Comparison of ENCODE assay signal across 8 cellular contexts in genomic region chr19:41225238-41226052, GRCh38. TPM values are rescaled to one million over a fixed set of nuclear protein-coding genes. Genes with fewer than 3 reads are reported as not detected.
A peak's percentile ranks its signal among the peaks of the same experiment; 100 is the strongest.
DNase-seq lines count a peak whose midpoint lies in the region; FAIRE-seq and TF ChIP-seq lines count a peak whose summit lies in the region.

No MANE protein-coding gene starts in this region.

- H3K9me3 ChIP-seq in mucosa of stomach (ENCODE audit: control insufficient read depth, low read length): no peaks in the 10 kb centered on the region

- no peaks in the 10 kb centered on the region for H3K9me3 Mint-ChIP-seq in activated CD4-positive, alpha-beta T cell treated with anti-CD3 and anti-CD28 coated beads, Interleukin-2, amount 10 ng/mL, durations not matched to agents 24 days and 14 days
- H3K9me3 Mint-ChIP-seq in endothelial cell (ENCODE audit: unreplicated experiment): no peaks in the 10 kb centered on the region
- H3K9me3 Mint-ChIP-seq in stimulated activated naive CD8-positive, alpha-beta T cell treated with anti-CD3 and anti-CD28 coated beads, Interleukin-15, Interleukin-2, amounts not matched to agents 100 ng/mL and 50 ng/mL, for 24 hours: no peaks in the 10 kb centered on the region

- DNase-seq in HPDE6-E6E7 (ENCODE audit: extremely low spot score): peak; percentile 85
- DNase-seq in activated CD4-positive, alpha-beta T cell treated with anti-CD3 and anti-CD28 coated beads, Interleukin-2, amount 10 ng/mL, durations not matched to agents 24 days and 14 days: peak; percentile 69
- DNase-seq in endothelial cell (ENCODE audit: low spot score): no peak
- DNase-seq in D721Med (ENCODE audit: insufficient read length, low spot score): no peak
- DNase-seq in cerebellar cortex (ENCODE audit: low spot score): no peak
- DNase-seq in NCI-H2081 treated with DMSO at 0.1 percent for 48 hours (lab: John Stamatoyannopoulos, UW): no peak

- intact Hi-C loops in activated CD4-positive, alpha-beta T cell treated with anti-CD3 and anti-CD28 coated beads, Interleukin-2, amount 10 ng/mL, durations not matched to agents 24 days and 14 days (cut with micrococcal nuclease): loop anchor here (1.0 kb wide), 1 partner anchor 37 kb away; no protein-coding TSS in a partner anchor

- H3K27ac Mint-ChIP-seq in activated CD4-positive, alpha-beta T cell treated with anti-CD3 and anti-CD28 coated beads, Interleukin-2, amount 10 ng/mL, durations not matched to agents 24 days and 14 days: peak overlapping the region; percentile 88
- peak overlapping the region; percentile 34 for H3K27ac Mint-ChIP-seq in endothelial cell (ENCODE audit: unreplicated experiment)
- H3K27ac Mint-ChIP-seq in stimulated activated naive CD8-positive, alpha-beta T cell treated with anti-CD3 and anti-CD28 coated beads, Interleukin-15, Interleukin-2, amounts not matched to agents 100 ng/mL and 50 ng/mL, for 24 hours: peak overlapping the region; percentile 89

- H3K27me3 Mint-ChIP-seq in activated CD4-positive, alpha-beta T cell treated with anti-CD3 and anti-CD28 coated beads, Interleukin-2, amount 10 ng/mL, durations not matched to agents 24 days and 14 days: peaks cover 19% of the 10 kb centered on the region
- H3K27me3 Mint-ChIP-seq in endothelial cell (ENCODE audit: unreplicated experiment): peaks cover 14% of the 10 kb centered on the region
- peaks cover 23% of the 10 kb centered on the region for H3K27me3 Mint-ChIP-seq in stimulated activated naive CD8-positive, alpha-beta T cell treated with anti-CD3 and anti-CD28 coated beads, Interleukin-15, Interleukin-2, amounts not matched to agents 100 ng/mL and 50 ng/mL, for 24 hours

- TF ChIP-seq CTCF in endothelial cell (IDR thresholded peaks at IDR 0.05; ENCODE audit: unreplicated experiment) (no peak), D721Med (IDR thresholded peaks at IDR 0.05; ENCODE audit: insufficient read depth, missing control alignments) (no peak)

- H3K27me3 ChIP-seq in mucosa of stomach (ENCODE audit: control insufficient read depth, insufficient read depth, low read length): peaks cover 6% of the 10 kb centered on the region

- no peak overlapping the region for H3K4me3 ChIP-seq in mucosa of stomach (ENCODE audit: low read length)

- peak overlapping the region; percentile 52 for H3K9ac ChIP-seq in mucosa of stomach (ENCODE audit: low read length)

- H3K4me1 ChIP-seq in mucosa of stomach (ENCODE audit: control insufficient read depth, insufficient read depth, low read length): peaks cover 12% of the 10 kb centered on the region

- no peak for FAIRE-seq in D721Med (lab: Jason Lieb, UNC)

- peaks cover 25% of the 10 kb centered on the region for H3K4me1 Mint-ChIP-seq in activated CD4-positive, alpha-beta T cell treated with anti-CD3 and anti-CD28 coated beads, Interleukin-2, amount 10 ng/mL, durations not matched to agents 24 days and 14 days
- H3K4me1 Mint-ChIP-seq in endothelial cell (ENCODE audit: unreplicated experiment): peaks cover 11% of the 10 kb centered on the region
- H3K4me1 Mint-ChIP-seq in stimulated activated naive CD8-positive, alpha-beta T cell treated with anti-CD3 and anti-CD28 coated beads, Interleukin-15, Interleukin-2, amounts not matched to agents 100 ng/mL and 50 ng/mL, for 24 hours (ENCODE audit: low read depth): peaks cover 43% of the 10 kb centered on the region

- H3K4me3 Mint-ChIP-seq in activated CD4-positive, alpha-beta T cell treated with anti-CD3 and anti-CD28 coated beads, Interleukin-2, amount 10 ng/mL, durations not matched to agents 24 days and 14 days: peak overlapping the region; percentile 78
- peak overlapping the region; percentile 89 for H3K4me3 Mint-ChIP-seq in endothelial cell (ENCODE audit: unreplicated experiment)
- peak overlapping the region; percentile 75 for H3K4me3 Mint-ChIP-seq in stimulated activated naive CD8-positive, alpha-beta T cell treated with anti-CD3 and anti-CD28 coated beads, Interleukin-15, Interleukin-2, amounts not matched to agents 100 ng/mL and 50 ng/mL, for 24 hours

- no peaks in the 10 kb centered on the region for H3K36me3 ChIP-seq in mucosa of stomach (ENCODE audit: control insufficient read depth, insufficient read depth, low read length)

- no peaks in the 10 kb centered on the region for H3K36me3 Mint-ChIP-seq in activated CD4-positive, alpha-beta T cell treated with anti-CD3 and anti-CD28 coated beads, Interleukin-2, amount 10 ng/mL, durations not matched to agents 24 days and 14 days (ENCODE audit: low read depth)
- peaks cover 12% of the 10 kb centered on the region for H3K36me3 Mint-ChIP-seq in endothelial cell (ENCODE audit: low read depth, unreplicated experiment)
- no peaks in the 10 kb centered on the region for H3K36me3 Mint-ChIP-seq in stimulated activated naive CD8-positive, alpha-beta T cell treated with anti-CD3 and anti-CD28 coated beads, Interleukin-15, Interleukin-2, amounts not matched to agents 100 ng/mL and 50 ng/mL, for 24 hours (ENCODE audit: low read depth)

RNA-seq across cellular contexts. Expression of gene AXL, which starts 6.4 kb away (rescaled TPM):
- total RNA-seq in activated CD4-positive, alpha-beta T cell treated with anti-CD3 and anti-CD28 coated beads, Interleukin-2, amount 10 ng/mL, durations not matched to agents 24 days and 14 days: 0.19 and 0.70 TPM in 2 replicates
- total RNA-seq in endothelial cell (ENCODE audit: unreplicated experiment): 5.5 TPM

RNA-seq across cellular contexts. Expression of gene CYP2S1, which starts 32.4 kb away (rescaled TPM):
- total RNA-seq in activated CD4-positive, alpha-beta T cell treated with anti-CD3 and anti-CD28 coated beads, Interleukin-2, amount 10 ng/mL, durations not matched to agents 24 days and 14 days: 0.70 and 1.0 TPM in 2 replicates
- total RNA-seq in endothelial cell (ENCODE audit: unreplicated experiment): 17.5 TPM

RNA-seq across cellular contexts. Expression of gene HNRNPUL1, which starts 38.7 kb away (rescaled TPM):
- total RNA-seq in activated CD4-positive, alpha-beta T cell treated with anti-CD3 and anti-CD28 coated beads, Interleukin-2, amount 10 ng/mL, durations not matched to agents 24 days and 14 days: 256 and 258 TPM in 2 replicates
- total RNA-seq in endothelial cell (ENCODE audit: unreplicated experiment): 259 TPM

Comparison
In these comparisons a context has a peak if more than half of its experiments do, and no peak if none do; other contexts are left out.
1. DNase-seq: peak in HPDE6-E6E7 (single experiment) and activated CD4-positive, alpha-beta T cell treated with anti-CD3 and anti-CD28 coated beads, Interleukin-2, amount 10 ng/mL, durations not matched to agents 24 days and 14 days (single experiment); none in endothelial cell (single experiment), D721Med (single experiment), cerebellar cortex (single experiment) and NCI-H2081 treated with DMSO at 0.1 percent for 48 hours (single experiment).
2. H3K27ac Mint-ChIP-seq: peak in every context shown above with its lines; median percentile 89 in stimulated activated naive CD8-positive, alpha-beta T cell treated with anti-CD3 and anti-CD28 coated beads, Interleukin-15, Interleukin-2, amounts not matched to agents 100 ng/mL and 50 ng/mL, for 24 hours; 88 in activated CD4-positive, alpha-beta T cell treated with anti-CD3 and anti-CD28 coated beads, Interleukin-2, amount 10 ng/mL, durations not matched to agents 24 days and 14 days; 34 in endothelial cell.
3. Peak in every context shown above with its lines, with median percentiles within 50 percentile points of each other: H3K4me3 Mint-ChIP-seq.